Comparison of ENCODE assay signal across 8 cellular contexts in the genomic region with DNA sequence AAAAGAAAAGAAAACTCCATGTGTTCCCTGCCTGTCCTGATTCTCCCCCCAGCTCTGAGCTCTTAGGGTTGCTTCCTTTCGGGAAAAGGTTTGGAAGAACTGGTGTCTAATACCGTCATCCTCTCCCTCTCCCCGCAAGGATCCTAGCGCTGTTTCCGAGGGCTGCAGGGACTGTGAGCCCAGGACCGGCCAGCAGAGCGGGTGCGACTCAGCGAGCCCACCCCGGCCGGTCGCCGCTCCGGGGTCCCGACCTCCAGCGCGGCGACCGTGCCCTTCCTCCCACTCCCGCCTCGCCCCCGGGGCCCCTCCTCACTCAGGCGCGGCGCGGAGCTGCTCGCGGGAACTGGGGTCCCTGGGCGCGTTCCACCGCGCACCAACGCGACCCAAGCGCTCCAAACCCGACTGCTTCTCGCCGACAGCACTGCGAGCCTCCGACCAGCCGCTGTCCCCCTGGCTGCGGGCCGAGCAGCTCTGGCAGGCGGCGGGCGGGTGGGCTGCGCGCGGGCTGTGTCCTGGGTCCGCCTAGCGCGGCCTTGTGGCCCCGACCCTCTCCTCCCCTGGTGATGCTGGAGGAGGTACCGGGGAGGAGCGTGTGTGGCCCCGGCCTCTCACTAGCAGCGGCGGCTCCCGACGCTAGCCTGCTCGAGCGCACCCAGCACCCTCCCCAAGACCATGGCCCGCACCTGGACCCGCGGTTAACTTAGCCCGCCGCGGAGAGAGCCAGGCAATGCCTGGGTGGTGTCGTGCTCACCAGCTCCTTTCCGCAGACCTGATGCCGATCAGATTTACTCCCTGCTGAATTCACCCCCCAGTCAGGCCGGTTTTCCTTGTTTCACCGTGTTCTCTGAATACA. TPM values are rescaled to one million over a fixed set of nuclear protein-coding genes. Genes with fewer than 3 reads are reported as not detected.
DNase-seq lines count a peak whose midpoint lies in the region; ATAC-seq and TF ChIP-seq lines count a peak whose summit lies in the region.

A gene (minus strand): TSS at position 509 of the 853 bp plus-strand sequence. CDS start 12,484 bp downstream, outside the sequence.

- H3K4me2 ChIP-seq in H9 (ENCODE audit: insufficient read depth, insufficient read length, low read length) = peak within 1 kb of the TSS; percentile 71

- peaks cover 25 to 32% of the 10 kb centered on the region in 2 experiments for H3K4me1 Mint-ChIP-seq in H9
- H3K4me1 Mint-ChIP-seq in T-helper 17 cell = peaks cover 11% of the 10 kb centered on the region

- H4K8ac ChIP-seq in H9 (replicated peaks; ENCODE audit: insufficient read length, low read depth, low read length) = no peak within 1 kb of the TSS

- H3K23ac ChIP-seq in H9 (ENCODE audit: insufficient read length, low read depth, low read length) = no peak within 1 kb of the TSS

- H2AK5ac ChIP-seq in H9 (ENCODE audit: insufficient read length, low read length) = no peak within 1 kb of the TSS

- H2BK12ac ChIP-seq in H9 (ENCODE audit: insufficient read length, low read depth, low read length) = no peak within 1 kb of the TSS

- WGBS in H9 (ENCODE audit: extremely low coverage, insufficient read length, low lambda C conversion rate) = no CpG with 5 or more reads among the region's 73 CpGs

- H3K4me3 Mint-ChIP-seq in H9 = peak within 1 kb of the TSS; percentile 72 to 94
- H3K4me3 Mint-ChIP-seq in T-helper 17 cell = peak within 1 kb of the TSS; percentile 74

- H3K36me3 Mint-ChIP-seq in H9 (ENCODE audit: insufficient read depth in 1 of 3, low read depth in 3 of 3) (no peaks in the 10 kb centered on the region), T-helper 17 cell (ENCODE audit: low read depth) (peaks cover 6% of the 10 kb centered on the region)

- H3K9ac ChIP-seq in H9 (ENCODE audit: extremely low read depth, insufficient read length, low read length) = peak within 1 kb of the TSS; percentile 66

- H3K14ac ChIP-seq in H9 (ENCODE audit: insufficient read depth, low read length) = peak within 1 kb of the TSS; percentile 79

- H4K5ac ChIP-seq in H9 (ENCODE audit: insufficient read length, low read depth, low read length) = peak within 1 kb of the TSS; percentile 69

- H4K91ac ChIP-seq in H9 (ENCODE audit: insufficient read length, low read depth, low read length) = peak within 1 kb of the TSS; percentile 28

- H3K79me2 ChIP-seq in H9 (ENCODE audit: insufficient read depth, low read length) = no peaks in the 10 kb centered on the region

- H3K27me3 Mint-ChIP-seq in H9 (ENCODE audit: low read depth) (peaks cover 39% of the 10 kb centered on the region), T-helper 17 cell (peaks cover 80% of the 10 kb centered on the region)

- peaks cover 2% of the 10 kb centered on the region for H4K20me1 ChIP-seq in H9 (ENCODE audit: control insufficient read depth, insufficient read depth, insufficient read length)

- no peak within 1 kb of the TSS for H2BK15ac ChIP-seq in H9 (ENCODE audit: low read depth, low read length)

- DNase-seq in H9 (peak; percentile 63), T-helper 17 cell (no peak), germinal center (ENCODE audit: low spot score) (peak; percentile 24), omental fat pad (ENCODE audit: low spot score) (no peak), erythroblast (lab: John Stamatoyannopoulos, UW) (no peak), glomerular visceral epithelial cell (ENCODE audit: extremely low spot score) (no peak)
- DNase-seq in activated CD4-positive, alpha-beta T cell treated with anti-CD3 and anti-CD28 coated beads, Interleukin-2, amount 50 U/mL, for 48 hours = no peak

- ATAC-seq in T-helper 17 cell (no peak), omental fat pad (ENCODE audit: low FRiP score) (peak; percentile 74), HG03025 (IDR thresholded peaks at IDR 0.05; ENCODE audit: low FRiP score, unreplicated experiment) (no peak)

- H3K9me3 ChIP-seq in H9 (ENCODE audit: control insufficient read depth, low read depth, low read length) (no peaks in the 10 kb centered on the region), T-helper 17 cell (ENCODE audit: control insufficient read depth, low read length, poor library complexity, severe bottlenecking) (no peaks in the 10 kb centered on the region)

- H3K27me3 ChIP-seq in H9 (ENCODE audit: insufficient read depth, low read length) = peaks cover 6% of the 10 kb centered on the region; the same call in 1 of the 2 replicates

- no peak within 1 kb of the TSS for H2BK5ac ChIP-seq in H9 (ENCODE audit: insufficient read length, low read length)

- H3K18ac ChIP-seq in H9 (ENCODE audit: insufficient read length, low read depth, low read length) = peak within 1 kb of the TSS; percentile 66

- H3K23me2 ChIP-seq in H9 (ENCODE audit: insufficient read length, low read depth, low read length, poor library complexity, severe bottlenecking) = peaks cover 11% of the 10 kb centered on the region

- no peak for TF ChIP-seq POLR2A in erythroblast (IDR thresholded peaks at IDR 0.05; ENCODE audit: low read length)

- peak within 1 kb of the TSS; percentile 82 for H2AFZ ChIP-seq in H9 (ENCODE audit: low read length)

- H3K27ac Mint-ChIP-seq in H9 (peak within 1 kb of the TSS in 1 of 3 experiments; percentile 69; a peak in 3 of 7 replicates), T-helper 17 cell (no peak within 1 kb of the TSS)

- TF ChIP-seq CTCF in H9 (conservative IDR thresholded peaks at IDR 0.05) (no peak), omental fat pad (IDR thresholded peaks at IDR 0.05) (no peak)

- no peak within 1 kb of the TSS for H3K4ac ChIP-seq in H9 (ENCODE audit: low read depth, low read length)

- no peak within 1 kb of the TSS for H2BK20ac ChIP-seq in H9 (ENCODE audit: low read depth, low read length, poor library complexity, severe bottlenecking)

- no peak within 1 kb of the TSS for H3T11ph ChIP-seq in H9 (ENCODE audit: low read length)

- no peaks in the 10 kb centered on the region for H3K4me1 ChIP-seq in H9 (ENCODE audit: insufficient read depth, low read length)

- no peak within 1 kb of the TSS for H2BK120ac ChIP-seq in H9 (ENCODE audit: low read depth, low read length, poor library complexity, severe bottlenecking)

- H3K79me1 ChIP-seq in H9 (ENCODE audit: insufficient read depth, low read depth, low read length, poor library complexity, severe bottlenecking) = no peaks in the 10 kb centered on the region

- H3K9me3 Mint-ChIP-seq in H9 = peaks cover 0 to 3% of the 10 kb centered on the region in 2 experiments; a peak in 2 of 5 replicates

- H3K56ac ChIP-seq in H9 (ENCODE audit: insufficient read length, low read depth, low read length) = no peak within 1 kb of the TSS

- no peak within 1 kb of the TSS for H3K27ac ChIP-seq in H9 (ENCODE audit: insufficient read length, low read depth, low read length)

RNA-seq across cellular contexts. Expression of the gene that starts here (rescaled TPM):
- total RNA-seq in H9 (2021) (1.7 and 1.8 TPM in 2 replicates), T-helper 17 cell (under 1 TPM in 1 of 2 donors, not detected in 1; 0.20 TPM), omental fat pad (10 to 100 TPM in 1 of 4 donors, 1 to 10 TPM in 3; 1.0 to 24.4 (median 3.2) TPM)

Comparison
In these comparisons a context has a peak if more than half of its experiments do, and no peak if none do; other contexts are left out.
1. DNase-seq: peak in H9 (single experiment) and germinal center (single experiment); none in T-helper 17 cell (0 of 3), omental fat pad (single experiment), erythroblast (0 of 2), activated CD4-positive, alpha-beta T cell treated with anti-CD3 and anti-CD28 coated beads, Interleukin-2, amount 50 U/mL, for 48 hours (0 of 2) and glomerular visceral epithelial cell (single experiment).